ENCODE assay signal across 17 cellular contexts in the genomic region with DNA sequence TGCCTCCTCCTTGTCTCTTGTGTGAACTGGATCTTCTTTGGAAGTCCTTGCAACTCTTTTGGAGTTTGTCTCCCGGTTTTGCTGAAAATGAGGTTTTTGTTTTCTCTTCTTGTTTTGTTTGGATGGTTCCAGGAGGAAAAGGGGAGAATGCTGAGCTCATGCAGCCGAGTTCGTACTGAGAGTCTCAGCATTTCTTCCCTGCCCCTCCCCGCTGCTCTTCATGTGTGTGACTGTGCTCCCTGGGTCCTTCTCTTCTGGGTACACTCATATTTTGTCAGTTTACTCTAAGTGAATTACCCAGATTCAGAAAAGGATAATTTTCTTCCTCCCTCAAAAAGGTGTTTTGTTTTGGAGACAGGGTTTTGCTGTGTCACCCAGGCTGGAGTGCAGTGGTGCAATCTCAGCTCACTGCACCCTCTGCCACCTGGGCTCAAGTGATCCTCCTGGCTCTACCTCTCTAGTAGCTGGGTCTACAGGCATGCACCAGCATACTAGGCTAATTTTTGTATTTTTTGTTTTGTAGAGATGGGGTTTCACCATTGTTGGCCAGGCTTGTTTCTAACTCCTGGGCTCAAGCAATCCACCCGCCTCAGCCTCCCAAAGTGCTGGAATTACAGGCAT.
A peak's percentile ranks its signal among the peaks of the same experiment; 100 is the strongest.
DNase-seq lines count a peak whose midpoint lies in the region; ATAC-seq and TF ChIP-seq lines count a peak whose summit lies in the region.
"Had no signal": no experiment of that assay in that cellular context is flagged by ENCODE, and none has a peak within 500 bp of the region (broad histone marks: within the 10 kb centered on the region; RNA-seq: fewer than 3 reads in every experiment).

No MANE protein-coding gene starts in this region.

- H3K9ac ChIP-seq in GM23248: no peak overlapping the region
- H3K9ac ChIP-seq: parathyroid adenoma had no signal

- no peak overlapping the region for H3K4me2 ChIP-seq in GM23248 (ENCODE audit: unreplicated experiment)

- H2AFZ ChIP-seq in GM23248: no peak overlapping the region
- H2AFZ ChIP-seq: parathyroid adenoma had no signal

- H3K27ac ChIP-seq in GM23248: peak overlapping the region; percentile 7
- peak overlapping the region; percentile 18; the same call in 1 of the 2 replicates for H3K27ac ChIP-seq in RWPE1
- H3K27ac ChIP-seq in neutrophil: peak overlapping the region; percentile 30
- H3K27ac ChIP-seq: parathyroid adenoma, suprapubic skin had no signal

- H3K27me3 Mint-ChIP-seq in glutamatergic neuron (ENCODE audit: unreplicated experiment) (peaks cover 6% of the 10 kb centered on the region), CD14-positive monocyte (ENCODE audit: low read depth in 3 of 3) (no peaks in the 10 kb centered on the region)

- peak overlapping the region; percentile 57 for H3K27ac Mint-ChIP-seq in glutamatergic neuron (ENCODE audit: unreplicated experiment)
- peak overlapping the region in 2 of 7 donors; percentile 33 to 42 for H3K27ac Mint-ChIP-seq in CD14-positive monocyte
- H3K27ac Mint-ChIP-seq: endodermal cell had no signal

- H3K4me3 Mint-ChIP-seq in glutamatergic neuron (ENCODE audit: unreplicated experiment) (no peak overlapping the region), CD14-positive monocyte (no peak overlapping the region)
- H3K4me3 Mint-ChIP-seq: endodermal cell had no signal

- peaks cover 61% of the 10 kb centered on the region for H3F3A ChIP-seq in GM23248 (ENCODE audit: insufficient read depth)

- no peak overlapping the region for H3K4me3 ChIP-seq in GM23248
- H3K4me3 ChIP-seq in neutrophil (ENCODE audit: low read depth in 1 of 2, low read length in 1 of 2): no peak overlapping the region
- H3K4me3 ChIP-seq: suprapubic skin had no signal

- POLR2A ChIA-PET in RWPE1 (lab: Yijun Ruan, JAX; ENCODE audit: low non-redundant PET): no interaction called here

- intact Hi-C loops in CD14-positive monocyte (cut with micrococcal nuclease): no loop called here

- 0 out of 2 replicates have a peak, but pooled peaks cover 3% of the 10 kb centered on the region for H4K20me1 ChIP-seq in GM23248 (ENCODE audit: insufficient read depth)

- in situ Hi-C loops in GM23248 (cut with MboI): loop anchor here (10.0 to 25.0 kb wide), 2 partner anchors 337 to 434 kb away; no protein-coding TSS in a partner anchor

- H3K79me2 ChIP-seq in GM23248 (ENCODE audit: insufficient read depth): peaks cover 86% of the 10 kb centered on the region
- H3K79me2 ChIP-seq: parathyroid adenoma had no signal

- H3K4me1 ChIP-seq in GM23248 (ENCODE audit: insufficient read depth): peaks cover 16% of the 10 kb centered on the region
- H3K4me1 ChIP-seq in neutrophil (ENCODE audit: control insufficient read depth in 1 of 2, insufficient read depth in 1 of 2, low read depth in 1 of 2, low read length in 1 of 2): no peaks in the 10 kb centered on the region
- H3K4me1 ChIP-seq: parathyroid adenoma had no signal

- no peaks in the 10 kb centered on the region for H3K9me3 ChIP-seq in GM23248 (ENCODE audit: low read depth)
- H3K9me3 ChIP-seq in neutrophil: no peaks in the 10 kb centered on the region
- H3K9me3 ChIP-seq: suprapubic skin had no signal

- H3K4me1 Mint-ChIP-seq in glutamatergic neuron (ENCODE audit: low read depth, unreplicated experiment): peaks cover 9% of the 10 kb centered on the region
- no peaks in the 10 kb centered on the region for H3K4me1 Mint-ChIP-seq in CD14-positive monocyte
- H3K4me1 Mint-ChIP-seq: endodermal cell had no signal

- H3K27me3 ChIP-seq in GM23248 (replicated peaks; ENCODE audit: insufficient read depth) (no peaks in the 10 kb centered on the region), neutrophil (no peaks in the 10 kb centered on the region)
- H3K27me3 ChIP-seq: suprapubic skin had no signal

- H3K36me3 Mint-ChIP-seq in glutamatergic neuron (ENCODE audit: unreplicated experiment) (no peaks in the 10 kb centered on the region), CD14-positive monocyte (peaks cover 74 to 91% of the 10 kb centered on the region in 2 donors)

- ATAC-seq in GM21529 (IDR thresholded peaks at IDR 0.05; ENCODE audit: unreplicated experiment): no peak

- no peak for TF ChIP-seq CTCF in RWPE1 (conservative IDR thresholded peaks at IDR 0.05; ENCODE audit: low read depth)
- TF ChIP-seq CTCF in glutamatergic neuron (IDR thresholded peaks at IDR 0.05; ENCODE audit: partially characterized antibody, unreplicated experiment): no peak
- TF ChIP-seq CTCF in neutrophil (IDR thresholded peaks at IDR 0.05): no peak
- no peak for TF ChIP-seq CTCF in CD14-positive monocyte (IDR thresholded peaks at IDR 0.05)

- 55 to 64% methylated on average over 5 of the region's 5 CpGs for WGBS in GM23248 (ENCODE audit: low coverage in 1 of 2, low lambda C conversion rate in 2 of 2, missing lambda C conversion rate in 2 of 2), 2 experiments

- no peaks in the 10 kb centered on the region for H3K9me2 ChIP-seq in GM23248 (ENCODE audit: insufficient read depth)

- H3K36me3 ChIP-seq in GM23248 (ENCODE audit: low read depth): peaks cover 69% of the 10 kb centered on the region
- peaks cover 87% of the 10 kb centered on the region for H3K36me3 ChIP-seq in neutrophil

- CTCF ChIA-PET in RWPE1 (lab: Yijun Ruan, JAX): interaction anchor here (0.7 kb wide), 1 partner anchor 389 kb away, joined by 3 read pairs; no protein-coding TSS in a partner anchor

- DNase-seq in GM23248 (no peak), RWPE1 (ENCODE audit: low spot score) (no peak), glutamatergic neuron (no peak), CD14-positive monocyte (ENCODE audit: low spot score) (no peak), DMS 273 treated with DMSO at 0.1 percent for 48 hours (lab: John Stamatoyannopoulos, UW) (no peak), GF-D8 (lab: John Stamatoyannopoulos, UW) (no peak)
- DNase-seq: amniotic stem cell; endodermal cell; hypothalamus; kidney; NCI-H1417; NCI-H526 treated with DMSO at 0.1 percent for 48 hours; stimulated activated CD4-positive, alpha-beta T cell treated with anti-CD3 and anti-CD28 coated beads, Interleukin-2, amount 100 ng/mL, for 48 hours had no signal

- H3K9me3 Mint-ChIP-seq in glutamatergic neuron (ENCODE audit: unreplicated experiment): peaks cover 11% of the 10 kb centered on the region
- H3K9me3 Mint-ChIP-seq in CD14-positive monocyte: no peaks in the 10 kb centered on the region
- H3K9me3 Mint-ChIP-seq: endodermal cell had no signal
